In genomic region chr16:79171504-79172240, GRCh38 we compare ENCODE assay signal across 14 cellular contexts.
A peak's percentile ranks its signal among the peaks of the same experiment; 100 is the strongest.
DNase-seq lines count a peak whose midpoint lies in the region; ATAC-seq, FAIRE-seq and TF ChIP-seq lines count a peak whose summit lies in the region.
"Had no signal": no experiment of that assay in that cellular context is flagged by ENCODE, and none has a peak within 500 bp of the region (broad histone marks: within the 10 kb centered on the region; RNA-seq: fewer than 3 reads in every experiment).

No MANE protein-coding gene starts in this region.

- ATAC-seq in HG03139 (IDR thresholded peaks at IDR 0.05; ENCODE audit: unreplicated experiment) = no peak

- no peaks in the 10 kb centered on the region for H3K27me3 ChIP-seq in bronchial epithelial cell (ENCODE audit: control insufficient read depth, insufficient read depth, low read length)
- no peaks in the 10 kb centered on the region for H3K27me3 ChIP-seq in thyroid gland

- H3K4me1 ChIP-seq in thyroid gland = peaks cover 0 to 14% of the 10 kb centered on the region in 2 donors
- H3K4me1 ChIP-seq: prostate gland had no signal

- WGBS in thyroid gland, 2 donors = 65 to 76% methylated on average over 10 of the region's 10 CpGs

- FAIRE-seq in bronchial epithelial cell (lab: Jason Lieb, UNC) = no peak
- FAIRE-seq: H54 had no signal

- no peak for TF ChIP-seq CTCF in bronchial epithelial cell (IDR thresholded peaks at IDR 0.05; ENCODE audit: insufficient read depth, low read length, severe bottlenecking)
- TF ChIP-seq CTCF in thyroid gland (IDR thresholded peaks at IDR 0.05) = no peak

- H3K9me3 ChIP-seq in thyroid gland = no peaks in the 10 kb centered on the region
- H3K9me3 ChIP-seq: prostate gland had no signal

- H3K4me3 ChIP-seq in bronchial epithelial cell (ENCODE audit: low read depth, low read length) (no peak overlapping the region), thyroid gland (replicated peaks in 1 of 3) (no peak overlapping the region)
- H3K4me3 ChIP-seq: prostate gland had no signal

- intact Hi-C loops in thyroid gland (cut with DNase I) = no loop called here

- TF ChIP-seq POLR2A in thyroid gland (IDR thresholded peaks at IDR 0.05) = no peak

- H3K36me3 ChIP-seq in bronchial epithelial cell (ENCODE audit: control insufficient read depth, insufficient read depth, low read length) = no peaks in the 10 kb centered on the region
- no peaks in the 10 kb centered on the region for H3K36me3 ChIP-seq in thyroid gland
- H3K36me3 ChIP-seq: prostate gland had no signal

- peak; percentile 73 for DNase-seq in DMS79 treated with DMSO at 0.1 percent for 48 hours (lab: John Stamatoyannopoulos, UW)
- peak; percentile 21 for DNase-seq in NCI-H128 (lab: John Stamatoyannopoulos, UW; ENCODE audit: unreplicated experiment)
- DNase-seq in NCI-H345 treated with DMSO at 0.1 percent for 48 hours (lab: John Stamatoyannopoulos, UW; ENCODE audit: unreplicated experiment) = peak; percentile 47
- peak; percentile 10 for DNase-seq in bronchial epithelial cell (ENCODE audit: low read depth)
- DNase-seq in DMS114 treated with DMSO at 0.1 percent for 48 hours (lab: John Stamatoyannopoulos, UW; ENCODE audit: unreplicated experiment) = no peak
- DNase-seq in T-helper 2 cell = no peak
- DNase-seq in thyroid gland = no peak
- DNase-seq: activated naive CD4-positive, alpha-beta T cell treated with anti-CD3 and anti-CD28 coated beads, Interleukin-2, amount 10 ng/mL, durations not matched to agents 7 days and 5 days; effector memory CD4-positive, alpha-beta T cell; EL; NCI-H446 treated with DMSO at 0.1 percent for 48 hours had no signal

- no peak overlapping the region for H3K27ac ChIP-seq in thyroid gland
- H3K27ac ChIP-seq: prostate gland had no signal

Comparison
In these comparisons a context has a peak if more than half of its experiments do, and no peak if none do; other contexts are left out.
1. DNase-seq: peak in DMS79 treated with DMSO at 0.1 percent for 48 hours (single experiment), NCI-H128 (single experiment), NCI-H345 treated with DMSO at 0.1 percent for 48 hours (single experiment) and bronchial epithelial cell (single experiment); none in DMS114 treated with DMSO at 0.1 percent for 48 hours (single experiment), T-helper 2 cell (0 of 5) and thyroid gland (0 of 2).